In genomic region chr5:10726179-10726912, GRCh38 we compare ENCODE assay signal across 8 cellular contexts.
DNase-seq lines count a peak whose midpoint lies in the region; ATAC-seq and TF ChIP-seq lines count a peak whose summit lies in the region.

No MANE protein-coding gene starts in this region.

- peaks cover 16% of the 10 kb centered on the region for H3K4me1 Mint-ChIP-seq in activated naive CD8-positive, alpha-beta T cell (ENCODE audit: low read depth)
- H3K4me1 Mint-ChIP-seq in nephron progenitor cell, result peaks cover 12% of the 10 kb centered on the region

- no peak for DNase-seq in nephron progenitor cell
- no peak for DNase-seq in NCI-H128 (lab: John Stamatoyannopoulos, UW; ENCODE audit: unreplicated experiment)
- no peak for DNase-seq in iPS-NIHi11 (ENCODE audit: low spot score)
- DNase-seq in GM19238 (ENCODE audit: insufficient read length, low spot score), result no peak

- peak; percentile 16 for ATAC-seq in GM18868 (IDR thresholded peaks at IDR 0.05; ENCODE audit: unreplicated experiment)
- peak; percentile 3 for ATAC-seq in HG02840 (IDR thresholded peaks at IDR 0.05; ENCODE audit: low FRiP score, unreplicated experiment)
- no peak for ATAC-seq in HG02571 (IDR thresholded peaks at IDR 0.05; ENCODE audit: unreplicated experiment)

- no peak for TF ChIP-seq CTCF in nephron progenitor cell (IDR thresholded peaks at IDR 0.05)

- H3K9me3 Mint-ChIP-seq in activated naive CD8-positive, alpha-beta T cell (ENCODE audit: low read depth), result no peaks in the 10 kb centered on the region
- no peaks in the 10 kb centered on the region for H3K9me3 Mint-ChIP-seq in nephron progenitor cell

- no peaks in the 10 kb centered on the region for H3K27me3 Mint-ChIP-seq in activated naive CD8-positive, alpha-beta T cell
- H3K27me3 Mint-ChIP-seq in nephron progenitor cell (ENCODE audit: low read depth, poor library complexity), result no peaks in the 10 kb centered on the region

- peaks cover 12% of the 10 kb centered on the region for H3K36me3 Mint-ChIP-seq in activated naive CD8-positive, alpha-beta T cell
- H3K36me3 Mint-ChIP-seq in nephron progenitor cell (ENCODE audit: low read depth), result peaks cover 50% of the 10 kb centered on the region

- peak overlapping the region; percentile 35 for H3K27ac Mint-ChIP-seq in activated naive CD8-positive, alpha-beta T cell
- peak overlapping the region; percentile 71 for H3K27ac Mint-ChIP-seq in nephron progenitor cell

- no peak overlapping the region for H3K4me3 Mint-ChIP-seq in activated naive CD8-positive, alpha-beta T cell
- no peak overlapping the region for H3K4me3 Mint-ChIP-seq in nephron progenitor cell
